ENCODE assay signal across 8 cellular contexts in the genomic region with DNA sequence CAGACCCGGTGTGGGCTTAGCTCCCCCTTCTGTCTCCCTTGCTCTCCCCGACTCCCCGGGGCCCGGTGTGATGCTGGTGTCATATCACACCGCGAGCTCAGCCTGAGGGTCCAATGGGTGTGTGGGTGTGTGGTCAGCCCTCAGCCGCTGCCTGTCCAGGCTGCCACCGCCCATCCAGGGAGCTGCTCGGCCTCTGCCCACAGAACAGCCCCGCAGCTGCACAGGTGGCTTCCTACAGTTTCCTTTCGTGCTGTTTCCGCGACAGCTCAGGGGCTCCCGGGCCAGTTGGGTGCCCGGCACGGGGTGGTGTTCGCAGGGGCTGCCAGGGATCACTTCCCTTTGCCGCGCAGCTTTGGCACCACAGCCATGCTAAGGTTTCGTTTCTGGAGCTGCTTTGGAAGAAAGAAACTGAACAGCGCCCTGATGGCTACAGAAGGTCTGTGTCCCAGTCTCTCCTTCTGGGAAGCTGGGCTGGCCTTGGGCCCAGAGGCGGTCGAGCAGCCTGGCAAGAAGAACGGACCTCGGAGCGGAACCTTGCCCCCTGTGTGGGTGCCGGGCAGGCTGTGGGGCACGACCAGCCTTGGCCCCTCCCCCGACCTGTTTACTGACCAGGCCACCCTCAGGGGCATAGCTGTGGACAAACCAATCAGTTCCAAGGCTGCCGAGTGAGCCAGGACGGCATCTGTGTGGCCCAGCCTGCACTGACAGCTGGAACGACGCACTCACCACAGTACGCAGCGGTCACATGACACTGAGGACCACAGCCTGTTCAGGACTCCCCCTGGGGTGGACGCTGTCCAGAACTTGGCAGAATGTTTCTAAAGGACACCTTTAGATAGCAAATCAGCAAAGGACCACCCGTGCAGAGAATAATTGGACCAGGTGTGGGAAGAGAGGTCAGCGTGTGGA. TPM values are rescaled to one million over a fixed set of nuclear protein-coding genes. Genes with fewer than 3 reads are reported as not detected.
A peak's percentile ranks its signal among the peaks of the same experiment; 100 is the strongest.
DNase-seq lines count a peak whose midpoint lies in the region; ATAC-seq and TF ChIP-seq lines count a peak whose summit lies in the region.

No MANE protein-coding gene starts in this region.

- no peak for ATAC-seq in CD4-positive, alpha-beta T cell (ENCODE audit: poor library complexity)

- CTCF ChIA-PET in CD4-positive, alpha-beta T cell (lab: Charles Lee), result interaction anchor here (1.3 kb wide), 1 partner anchor 16 kb away, joined by 4 read pairs; no protein-coding TSS in a partner anchor

- intact Hi-C loops in CD4-positive, alpha-beta T cell (cut with DNase I, micrococcal nuclease), result no loop called here

- peaks cover 38% of the 10 kb centered on the region for H3K36me3 Mint-ChIP-seq in CD4-positive, alpha-beta T cell (ENCODE audit: low read depth)
- H3K36me3 Mint-ChIP-seq in T-helper 1 cell treated with Interleukin-12 subunit alpha and Interleukin-12 subunit beta and Interleukin-4 antibody, amounts not matched to agents 30 μg/mL and 1 μg/mL, for 36 hours (ENCODE audit: low read depth), result peaks cover 14% of the 10 kb centered on the region

- H3K4me3 Mint-ChIP-seq in CD4-positive, alpha-beta T cell, result peak overlapping the region; percentile 77
- H3K4me3 Mint-ChIP-seq in T-helper 1 cell treated with Interleukin-12 subunit alpha and Interleukin-12 subunit beta and Interleukin-4 antibody, amounts not matched to agents 30 μg/mL and 1 μg/mL, for 36 hours, result no peak overlapping the region

- no peaks in the 10 kb centered on the region for H3K9me3 Mint-ChIP-seq in CD4-positive, alpha-beta T cell
- H3K9me3 Mint-ChIP-seq in T-helper 1 cell treated with Interleukin-12 subunit alpha and Interleukin-12 subunit beta and Interleukin-4 antibody, amounts not matched to agents 30 μg/mL and 1 μg/mL, for 36 hours, result no peaks in the 10 kb centered on the region

- DNase-seq in CD4-positive, alpha-beta T cell, result peak in 2 of 10 experiments; percentile 3 to 37
- peak; percentile 48 for DNase-seq in fibroblast of villous mesenchyme (ENCODE audit: low read depth)
- peak; percentile 49 for DNase-seq in pons (ENCODE audit: low spot score)
- DNase-seq in HK-2 (ENCODE audit: unreplicated experiment), result no peak
- no peak for DNase-seq in NCI-H2107 (lab: John Stamatoyannopoulos, UW)
- DNase-seq in putamen (ENCODE audit: low spot score), result no peak
- no peak for DNase-seq in LoVo (ENCODE audit: low spot score)

- no peak overlapping the region for H3K27ac ChIP-seq in CD4-positive, alpha-beta T cell (ENCODE audit: low read depth, low read length)

- TF ChIP-seq CTCF in CD4-positive, alpha-beta T cell (IDR thresholded peaks at IDR 0.05), result no peak
- no peak for TF ChIP-seq CTCF in fibroblast of villous mesenchyme (IDR thresholded peaks at IDR 0.05; ENCODE audit: insufficient read depth, low read depth, low read length)

- H3K4me3 ChIP-seq in fibroblast of villous mesenchyme (ENCODE audit: low read depth, low read length), result no peak overlapping the region

- peaks cover 39% of the 10 kb centered on the region for H3K4me1 Mint-ChIP-seq in CD4-positive, alpha-beta T cell (ENCODE audit: low read depth)
- peaks cover 22% of the 10 kb centered on the region for H3K4me1 Mint-ChIP-seq in T-helper 1 cell treated with Interleukin-12 subunit alpha and Interleukin-12 subunit beta and Interleukin-4 antibody, amounts not matched to agents 30 μg/mL and 1 μg/mL, for 36 hours (ENCODE audit: low read depth)

- POLR2A ChIA-PET in CD4-positive, alpha-beta T cell (lab: Charles Lee), result interaction anchor here (0.6 to 3.6 kb wide), 8 partner anchors 9 to 129 kb away, joined by 3 to 32 read pairs (median 4); no protein-coding TSS in a partner anchor

- H3K27me3 Mint-ChIP-seq in CD4-positive, alpha-beta T cell, result no peaks in the 10 kb centered on the region
- H3K27me3 Mint-ChIP-seq in T-helper 1 cell treated with Interleukin-12 subunit alpha and Interleukin-12 subunit beta and Interleukin-4 antibody, amounts not matched to agents 30 μg/mL and 1 μg/mL, for 36 hours (ENCODE audit: low read depth), result no peaks in the 10 kb centered on the region

- H3K27me3 ChIP-seq in CD4-positive, alpha-beta T cell (ENCODE audit: control insufficient read depth, insufficient read depth, low read length), result no peaks in the 10 kb centered on the region

- H3K27ac Mint-ChIP-seq in CD4-positive, alpha-beta T cell, result peak overlapping the region; percentile 70
- H3K27ac Mint-ChIP-seq in T-helper 1 cell treated with Interleukin-12 subunit alpha and Interleukin-12 subunit beta and Interleukin-4 antibody, amounts not matched to agents 30 μg/mL and 1 μg/mL, for 36 hours, result peak overlapping the region; percentile 49

- H3K9me3 ChIP-seq in CD4-positive, alpha-beta T cell (ENCODE audit: control insufficient read depth, low read length), result no peaks in the 10 kb centered on the region

RNA-seq across cellular contexts. Expression of a gene that starts 7.0 kb away (rescaled TPM):
- 100 to 1,000 TPM; 224 to 230 TPM for total RNA-seq in CD4-positive, alpha-beta T cell
- 27.7 and 32.0 TPM in 2 replicates for total RNA-seq in fibroblast of villous mesenchyme

RNA-seq across cellular contexts. Expression of a gene that starts 45.0 kb away (rescaled TPM):
- total RNA-seq in CD4-positive, alpha-beta T cell, result not detected
- under 0.01 TPM in 1 of 2 replicates, not detected in the other for total RNA-seq in fibroblast of villous mesenchyme

RNA-seq across cellular contexts. Expression of a gene that starts 49.2 kb away (rescaled TPM):
- 10 to 100 TPM; 21.2 to 23.3 TPM for total RNA-seq in CD4-positive, alpha-beta T cell
- 53.1 and 58.9 TPM in 2 replicates for total RNA-seq in fibroblast of villous mesenchyme

RNA-seq across cellular contexts. Expression of a gene that starts 49.3 kb away (rescaled TPM):
- 10 to 100 TPM; 13.5 to 14.6 TPM for total RNA-seq in CD4-positive, alpha-beta T cell
- 17.1 and 20.3 TPM in 2 replicates for total RNA-seq in fibroblast of villous mesenchyme

Comparison
In these comparisons a context has a peak if more than half of its experiments do, and no peak if none do; other contexts are left out.
1. DNase-seq: peak in fibroblast of villous mesenchyme (single experiment) and pons (single experiment); none in HK-2 (single experiment), NCI-H2107 (single experiment), putamen (single experiment) and LoVo (single experiment).